In the genomic region with DNA sequence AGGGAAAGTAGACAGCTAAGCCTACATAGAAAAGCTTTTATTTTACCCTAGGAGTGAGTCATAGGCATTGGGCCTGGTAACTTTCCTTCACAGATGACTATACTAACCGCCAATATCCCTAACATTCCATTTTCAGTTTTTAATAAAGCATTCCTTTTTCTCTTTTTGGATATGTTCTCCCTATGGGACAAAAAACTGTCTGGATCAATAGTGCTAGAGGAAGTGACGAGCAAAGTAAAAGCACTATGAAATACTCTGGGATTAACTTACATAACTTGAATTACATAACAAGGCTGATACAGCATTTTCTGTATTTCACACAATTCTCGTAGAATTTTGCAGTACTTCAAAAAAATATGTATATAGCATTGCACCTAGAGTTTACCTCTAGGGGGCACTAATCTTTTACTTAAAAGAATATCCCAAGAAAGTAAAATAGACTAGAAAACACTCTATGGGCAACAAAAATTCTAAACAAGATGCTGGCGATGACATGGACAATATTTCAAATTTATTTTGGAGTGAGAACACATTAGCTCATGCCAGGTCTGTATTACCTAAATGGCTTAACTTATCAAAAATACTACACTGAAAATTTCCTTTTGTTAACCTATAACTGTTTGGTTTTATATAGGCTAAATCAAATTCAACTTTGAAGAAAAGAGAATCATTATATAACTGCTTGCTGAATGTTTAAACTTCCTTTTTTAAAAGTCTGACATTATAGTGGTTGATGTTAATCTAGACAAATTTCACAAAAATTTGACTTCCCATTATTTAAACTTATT, we compare ENCODE assay signal across 9 cellular contexts.
DNase-seq lines count a peak whose midpoint lies in the region; ATAC-seq, FAIRE-seq and TF ChIP-seq lines count a peak whose summit lies in the region.
"Had no signal": no experiment of that assay in that cellular context is flagged by ENCODE, and none has a peak within 500 bp of the region (broad histone marks: within the 10 kb centered on the region; RNA-seq: fewer than 3 reads in every experiment).

No MANE protein-coding gene starts in this region.

- no peaks in the 10 kb centered on the region for H3K36me3 Mint-ChIP-seq in T-helper 2 cell treated with Interferon-gamma antibody and Interleukin-4, amounts not matched to agents 5 μg/mL and 100 μg/mL, for 36 hours (ENCODE audit: low read depth)

- H3K9me3 ChIP-seq in Karpas-422 (ENCODE audit: low read length), result no peaks in the 10 kb centered on the region

- no peaks in the 10 kb centered on the region for H3K9me2 ChIP-seq in Karpas-422 (replicated peaks; ENCODE audit: insufficient read depth, low read length)

- H2AFZ ChIP-seq in Karpas-422 (ENCODE audit: low read length), result no peak overlapping the region

- H3K27me3 Mint-ChIP-seq in T-helper 2 cell treated with Interferon-gamma antibody and Interleukin-4, amounts not matched to agents 5 μg/mL and 100 μg/mL, for 36 hours (ENCODE audit: low read depth), result peaks cover 6% of the 10 kb centered on the region

- ATAC-seq in GM21528 (IDR thresholded peaks at IDR 0.05; ENCODE audit: low FRiP score, unreplicated experiment), result no peak
- ATAC-seq in HG03025 (IDR thresholded peaks at IDR 0.05; ENCODE audit: low FRiP score, unreplicated experiment), result no peak

- no peaks in the 10 kb centered on the region for H3K27me3 ChIP-seq in Karpas-422 (ENCODE audit: low read length)

- H3K4me2 ChIP-seq in Karpas-422 (ENCODE audit: low read depth, low read length, poor library complexity, severe bottlenecking), result no peak overlapping the region

- H3K9me3 Mint-ChIP-seq in T-helper 2 cell treated with Interferon-gamma antibody and Interleukin-4, amounts not matched to agents 5 μg/mL and 100 μg/mL, for 36 hours, result no peaks in the 10 kb centered on the region
- H3K9me3 Mint-ChIP-seq: T-helper 1 cell treated with Interleukin-12 subunit alpha and Interleukin-12 subunit beta and Interleukin-4 antibody, amounts not matched to agents 30 μg/mL and 1 μg/mL, for 36 hours had no signal

- H3K4me1 Mint-ChIP-seq in T-helper 2 cell treated with Interferon-gamma antibody and Interleukin-4, amounts not matched to agents 5 μg/mL and 100 μg/mL, for 36 hours (ENCODE audit: low read depth), result no peaks in the 10 kb centered on the region

- no peak overlapping the region for H3K9ac ChIP-seq in Karpas-422 (ENCODE audit: low read length)

- no peaks in the 10 kb centered on the region for H3K4me1 ChIP-seq in Karpas-422 (ENCODE audit: low read length)

- no peak overlapping the region for H3K4me3 Mint-ChIP-seq in T-helper 2 cell treated with Interferon-gamma antibody and Interleukin-4, amounts not matched to agents 5 μg/mL and 100 μg/mL, for 36 hours
- H3K4me3 Mint-ChIP-seq: T-helper 1 cell treated with Interleukin-12 subunit alpha and Interleukin-12 subunit beta and Interleukin-4 antibody, amounts not matched to agents 30 μg/mL and 1 μg/mL, for 36 hours had no signal

- DNase-seq in Karpas-422, result peak; percentile 84
- DNase-seq in SK-N-DZ (ENCODE audit: low spot score), result peak; percentile 55
- peak; percentile 81 for DNase-seq in fibroblast of mammary gland (ENCODE audit: low read depth)
- peak; percentile 80 for DNase-seq in pons (ENCODE audit: low spot score)
- DNase-seq in T-helper 2 cell treated with Interferon-gamma antibody and Interleukin-4, amounts not matched to agents 5 μg/mL and 100 μg/mL, for 36 hours (ENCODE audit: low spot score), result no peak

- H3K27ac Mint-ChIP-seq in T-helper 2 cell treated with Interferon-gamma antibody and Interleukin-4, amounts not matched to agents 5 μg/mL and 100 μg/mL, for 36 hours, result no peak overlapping the region
- H3K27ac Mint-ChIP-seq: T-helper 1 cell treated with Interleukin-12 subunit alpha and Interleukin-12 subunit beta and Interleukin-4 antibody, amounts not matched to agents 30 μg/mL and 1 μg/mL, for 36 hours had no signal

- FAIRE-seq in G401.6 (lab: Jason Lieb, UNC), result peak; percentile 97

- no peak overlapping the region for H3K27ac ChIP-seq in Karpas-422 (ENCODE audit: low read length)

- H3K4me3 ChIP-seq in Karpas-422 (ENCODE audit: low read length) (no peak overlapping the region), fibroblast of mammary gland (ENCODE audit: control insufficient read depth, low read depth, low read length) (no peak overlapping the region)

- no peaks in the 10 kb centered on the region for H3K36me3 ChIP-seq in Karpas-422 (ENCODE audit: insufficient read depth, low read length)

- H4K20me1 ChIP-seq in Karpas-422 (ENCODE audit: insufficient read depth, low read depth, low read length), result no peaks in the 10 kb centered on the region

- H3K79me2 ChIP-seq in Karpas-422 (ENCODE audit: low read length), result no peaks in the 10 kb centered on the region

- peak; percentile 54 for TF ChIP-seq CTCF in fibroblast of mammary gland (conservative IDR thresholded peaks at IDR 0.05; ENCODE audit: control insufficient read depth, insufficient read depth, low read depth, low read length)
